ENCODE assay signal across 1 cellular context in genomic region chr17:2063306-2064146, GRCh38.
TF ChIP-seq lines count a peak whose summit lies in the region.

No MANE protein-coding gene starts in this region.

TF ChIP-seq in GM12878, 131 proteins besides CTCF, POLR2A, EP300 and RAD21 (continued from another document):
- TF ChIP-seq REST (IDR thresholded peaks at IDR 0.05; ENCODE audit: low read depth, low read length) (no peak), NR2C1 (IDR thresholded peaks at IDR 0.05) (no peak), MTA2 (IDR thresholded peaks at IDR 0.05; ENCODE audit: low read depth) (no peak), BCLAF1 (IDR thresholded peaks at IDR 0.05) (no peak)
